Comparison of ENCODE assay signal across 12 cellular contexts in the genomic region with DNA sequence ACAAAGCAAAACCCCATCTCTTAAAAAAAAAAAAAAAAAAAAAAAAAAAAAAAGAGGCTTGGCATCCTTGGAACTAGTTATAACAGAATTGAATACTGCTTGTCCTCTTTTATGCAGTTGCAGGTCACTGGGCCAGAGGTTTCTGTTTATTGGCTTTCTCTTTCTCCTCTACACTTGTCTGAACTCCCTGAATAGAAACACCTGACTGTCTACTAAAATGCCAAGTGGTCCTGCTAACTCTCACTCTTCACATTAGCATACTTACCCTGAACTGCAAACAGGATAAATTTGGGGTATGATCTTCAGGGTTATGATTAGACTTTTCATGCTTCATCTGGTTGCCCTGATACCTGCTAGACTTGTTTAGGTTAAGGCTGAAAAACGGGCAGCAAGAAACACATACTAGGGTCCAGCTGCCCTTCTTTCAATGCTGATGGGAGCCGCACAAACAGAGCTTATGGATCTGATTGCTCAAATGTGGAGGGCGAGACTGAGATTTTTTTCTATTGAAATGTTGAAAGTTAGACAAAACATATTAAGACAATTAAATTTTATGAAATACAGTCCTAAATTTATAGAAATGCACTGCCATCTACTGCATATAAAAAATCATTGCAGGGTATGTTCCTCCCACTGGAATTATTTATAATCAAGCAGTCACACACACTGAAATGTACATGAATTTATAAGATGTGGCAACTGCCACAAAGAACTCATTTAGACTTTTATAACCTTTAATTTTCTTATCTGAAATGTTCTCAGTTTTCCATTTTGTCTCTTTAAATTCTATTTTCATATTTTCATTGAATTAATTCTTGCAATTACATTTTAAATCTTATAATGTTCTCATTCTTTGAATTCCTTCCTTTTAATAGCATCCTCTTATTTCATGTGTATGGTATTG. TPM values are rescaled to one million over a fixed set of nuclear protein-coding genes. Genes with fewer than 3 reads are reported as not detected.
A peak's percentile ranks its signal among the peaks of the same experiment; 100 is the strongest.
DNase-seq lines count a peak whose midpoint lies in the region; ATAC-seq and TF ChIP-seq lines count a peak whose summit lies in the region.
"Had no signal": no experiment of that assay in that cellular context is flagged by ENCODE, and none has a peak within 500 bp of the region (broad histone marks: within the 10 kb centered on the region; RNA-seq: fewer than 3 reads in every experiment).

No MANE protein-coding gene starts in this region.

- in situ Hi-C loops in brain microvascular endothelial cell (cut with HindIII; ENCODE audit: low pct_ligation_motif_present, low sequenced_read_pairs): no loop called here

- H3K4me2 ChIP-seq in KMS-11: no peak overlapping the region

- no peak overlapping the region for H3K27ac ChIP-seq in KMS-11
- H3K27ac ChIP-seq in brain microvascular endothelial cell: no peak overlapping the region
- H3K27ac ChIP-seq in right lobe of liver: no peak overlapping the region
- H3K27ac ChIP-seq: upper lobe of left lung had no signal

- H3K4me1 ChIP-seq in KMS-11 (ENCODE audit: low read depth, poor library complexity, severe bottlenecking): peaks cover 9% of the 10 kb centered on the region
- no peaks in the 10 kb centered on the region for H3K4me1 ChIP-seq in right lobe of liver
- H3K4me1 ChIP-seq: upper lobe of left lung had no signal

- no peak for TF ChIP-seq POLR2A in right lobe of liver (IDR thresholded peaks at IDR 0.05)

- no peak overlapping the region for H2AFZ ChIP-seq in KMS-11 (ENCODE audit: low read depth)

- H3K4me3 Mint-ChIP-seq in stimulated activated naive CD8-positive, alpha-beta T cell treated with anti-CD3 and anti-CD28 coated beads, Interleukin-15, amount 100 ng/mL, for 72 hours: no peak overlapping the region
- H3K4me3 Mint-ChIP-seq: T-helper 1 cell treated with Interleukin-12 subunit alpha and Interleukin-12 subunit beta and Interleukin-4 antibody, amounts not matched to agents 30 μg/mL and 1 μg/mL, for 36 hours had no signal

- H3K36me3 ChIP-seq in KMS-11 (ENCODE audit: insufficient read depth) (0 out of 2 replicates have a peak, but pooled peaks cover 6% of the 10 kb centered on the region), brain microvascular endothelial cell (replicated peaks) (peaks cover 3% of the 10 kb centered on the region), right lobe of liver (peaks cover 0 to 4% (median under 1%) of the 10 kb centered on the region in 4 donors)

- H3K9me3 Mint-ChIP-seq in stimulated activated naive CD8-positive, alpha-beta T cell treated with anti-CD3 and anti-CD28 coated beads, Interleukin-15, amount 100 ng/mL, for 72 hours: peaks cover 27 to 39% of the 10 kb centered on the region in 2 donors

- H3K27ac Mint-ChIP-seq in stimulated activated naive CD8-positive, alpha-beta T cell treated with anti-CD3 and anti-CD28 coated beads, Interleukin-15, amount 100 ng/mL, for 72 hours: no peak overlapping the region
- H3K27ac Mint-ChIP-seq: T-helper 1 cell treated with Interleukin-12 subunit alpha and Interleukin-12 subunit beta and Interleukin-4 antibody, amounts not matched to agents 30 μg/mL and 1 μg/mL, for 36 hours had no signal

- H3K9me3 ChIP-seq in right lobe of liver: no peaks in the 10 kb centered on the region

- no peaks in the 10 kb centered on the region for H4K20me1 ChIP-seq in KMS-11 (ENCODE audit: insufficient read depth)

- no peak overlapping the region for H3K9ac ChIP-seq in KMS-11

- ATAC-seq in right lobe of liver (peak; percentile 58 to 76 (median 62)), HG03520 (IDR thresholded peaks at IDR 0.05; ENCODE audit: unreplicated experiment) (no peak), HG02981 (IDR thresholded peaks at IDR 0.05; ENCODE audit: unreplicated experiment) (no peak), HG02571 (IDR thresholded peaks at IDR 0.05; ENCODE audit: unreplicated experiment) (no peak)
- ATAC-seq in stimulated activated naive CD8-positive, alpha-beta T cell treated with anti-CD3 and anti-CD28 coated beads, Interleukin-15, amount 100 ng/mL, for 72 hours: no peak

- no peaks in the 10 kb centered on the region for H3K79me2 ChIP-seq in KMS-11 (ENCODE audit: insufficient read depth, low read depth)

- no peaks in the 10 kb centered on the region for H3K4me1 Mint-ChIP-seq in stimulated activated naive CD8-positive, alpha-beta T cell treated with anti-CD3 and anti-CD28 coated beads, Interleukin-15, amount 100 ng/mL, for 72 hours

- TF ChIP-seq CTCF in KMS-11 (conservative IDR thresholded peaks at IDR 0.05; ENCODE audit: low read depth, low read length) (peak; percentile 60), brain microvascular endothelial cell (IDR thresholded peaks at IDR 0.05; ENCODE audit: low read depth, low read length, missing control alignments) (peak; percentile 7), right lobe of liver (IDR thresholded peaks at IDR 0.05) (peak; percentile 36 to 53 (median 44))

- peak; percentile 42 for DNase-seq in AG20443 (ENCODE audit: low spot score)
- DNase-seq in brain microvascular endothelial cell: no peak
- no peak for DNase-seq in right lobe of liver
- no peak for DNase-seq in stimulated activated naive CD8-positive, alpha-beta T cell treated with anti-CD3 and anti-CD28 coated beads, Interleukin-15, amount 100 ng/mL, for 72 hours
- DNase-seq: effector CD4-positive, alpha-beta T cell; right cardiac atrium; upper lobe of left lung had no signal

- intact Hi-C loops in right lobe of liver (cut with DNase I): loop anchor here in 1 of 2 donors (10.0 kb wide), 1 partner anchor 474 kb away; no protein-coding TSS in a partner anchor

- WGBS in right lobe of liver (ENCODE audit: insufficient coverage, low coverage, low lambda C conversion rate, missing lambda C conversion rate): 41% methylated on average over 3 of the region's 3 CpGs

- H3K27me3 ChIP-seq in KMS-11 (ENCODE audit: insufficient read depth, low read depth) (no peaks in the 10 kb centered on the region), brain microvascular endothelial cell (replicated peaks) (no peaks in the 10 kb centered on the region), right lobe of liver (no peaks in the 10 kb centered on the region)
- H3K27me3 ChIP-seq: upper lobe of left lung had no signal

- no peaks in the 10 kb centered on the region for H3K27me3 Mint-ChIP-seq in stimulated activated naive CD8-positive, alpha-beta T cell treated with anti-CD3 and anti-CD28 coated beads, Interleukin-15, amount 100 ng/mL, for 72 hours

- H3K4me3 ChIP-seq in KMS-11 (IDR thresholded peaks at IDR 0.05; ENCODE audit: insufficient read depth, low read depth, low read length) (no peak overlapping the region), brain microvascular endothelial cell (ENCODE audit: low read depth, low read length) (no peak overlapping the region), right lobe of liver (no peak overlapping the region)
- H3K4me3 ChIP-seq: upper lobe of left lung had no signal

RNA-seq across cellular contexts. Expression of a gene that starts 40.8 kb away (rescaled TPM):
- total RNA-seq in right lobe of liver: 10 to 100 TPM; 10.0 to 21.7 (median 13.5) TPM

RNA-seq across cellular contexts. Expression of a gene that starts 50.4 kb away (rescaled TPM):
- total RNA-seq in right lobe of liver: 1 to 10 TPM in 1 of 6 experiments, not detected in 5; 1.1 TPM

Comparison
In these comparisons a context has a peak if more than half of its experiments do, and no peak if none do; other contexts are left out.
1. CTCF ChIP-seq: peak in every context shown above with its lines; median percentile 60 in KMS-11; 44 in right lobe of liver; 7 in brain microvascular endothelial cell.
2. ATAC-seq: peak in right lobe of liver (4 of 4); none in HG03520 (single experiment), stimulated activated naive CD8-positive, alpha-beta T cell treated with anti-CD3 and anti-CD28 coated beads, Interleukin-15, amount 100 ng/mL, for 72 hours (single experiment), HG02981 (single experiment) and HG02571 (single experiment).